ENCODE assay signal across 8 cellular contexts in genomic region chr5:71586941-71587708, GRCh38. TPM values are rescaled to one million over a fixed set of nuclear protein-coding genes. Genes with fewer than 3 reads are reported as not detected.
DNase-seq lines count a peak whose midpoint lies in the region; ATAC-seq and TF ChIP-seq lines count a peak whose summit lies in the region.

Gene MCCC2 (plus strand): TSS chr5:71587340. CDS start chr5:71587426, 86 bp downstream.

- WGBS in right lobe of liver (ENCODE audit: insufficient coverage, low coverage, low lambda C conversion rate, missing lambda C conversion rate) = 0% methylated on average over 15 of the region's 56 CpGs

- H3K27me3 ChIP-seq in CD4-positive, CD25-positive, alpha-beta regulatory T cell (ENCODE audit: control insufficient read depth, insufficient read depth, low read length) = no peaks in the 10 kb centered on the region
- no peaks in the 10 kb centered on the region for H3K27me3 ChIP-seq in dorsolateral prefrontal cortex
- no peaks in the 10 kb centered on the region for H3K27me3 ChIP-seq in right lobe of liver

- POLR2A ChIA-PET in activated CD4-positive, alpha-beta memory T cell treated with anti-CD3 and anti-CD28 coated beads, Interleukin-2, amount 10 ng/mL, durations not matched to agents 7 days and 5 days (lab: Charles Lee) = interaction anchor here (0.8 to 3.1 kb wide), 13 partner anchors 10 to 721 kb away, joined by 3 to 73 read pairs (median 4); partner anchors contain the start of gene BDP1

- peak; percentile 93 to 98 (median 95) for DNase-seq in CD4-positive, CD25-positive, alpha-beta regulatory T cell
- DNase-seq in NCI-H82 treated with DMSO at 0.1 percent for 48 hours (lab: John Stamatoyannopoulos, UW; ENCODE audit: unreplicated experiment) = peak; percentile 72
- DNase-seq in activated CD4-positive, alpha-beta memory T cell treated with anti-CD3 and anti-CD28 coated beads, Interleukin-2, amount 10 ng/mL, durations not matched to agents 7 days and 5 days = peak; percentile 98
- DNase-seq in dorsolateral prefrontal cortex = peak; percentile 94 to 98 (median 97)
- DNase-seq in right lobe of liver = peak; percentile 97 to 99 (median 98)
- peak; percentile 97 for DNase-seq in stimulated activated CD4-positive, alpha-beta T cell treated with anti-CD3 and anti-CD28 coated beads, Interleukin-4, amount 100 ng/mL, for 24 hours

- TF ChIP-seq CTCF in dorsolateral prefrontal cortex (IDR thresholded peaks at IDR 0.05 in 54 of 56, conservative IDR thresholded peaks at IDR 0.05 in 2 of 56; ENCODE audit: low read depth in 1 of 56, partially characterized antibody in 56 of 56) (peak in 16 of 56 donors; percentile 7 to 33 (median 22)), right lobe of liver (IDR thresholded peaks at IDR 0.05) (no peak)

- H3K27me3 Mint-ChIP-seq in CD4-positive, CD25-positive, alpha-beta regulatory T cell = no peaks in the 10 kb centered on the region
- H3K27me3 Mint-ChIP-seq in activated CD4-positive, alpha-beta memory T cell treated with anti-CD3 and anti-CD28 coated beads, Interleukin-2, amount 10 ng/mL, durations not matched to agents 7 days and 5 days = no peaks in the 10 kb centered on the region

- no peaks in the 10 kb centered on the region for H3K36me3 ChIP-seq in CD4-positive, CD25-positive, alpha-beta regulatory T cell (ENCODE audit: control insufficient read depth, insufficient read depth, low read length)
- no peaks in the 10 kb centered on the region for H3K36me3 ChIP-seq in right lobe of liver

- no peaks in the 10 kb centered on the region for H3K9me3 Mint-ChIP-seq in CD4-positive, CD25-positive, alpha-beta regulatory T cell
- no peaks in the 10 kb centered on the region for H3K9me3 Mint-ChIP-seq in activated CD4-positive, alpha-beta memory T cell treated with anti-CD3 and anti-CD28 coated beads, Interleukin-2, amount 10 ng/mL, durations not matched to agents 7 days and 5 days

- CTCF ChIA-PET in activated CD4-positive, alpha-beta memory T cell treated with anti-CD3 and anti-CD28 coated beads, Interleukin-2, amount 10 ng/mL, durations not matched to agents 7 days and 5 days (lab: Charles Lee) = interaction anchor here (1.4 to 8.5 kb wide), 4 partner anchors 11 to 170 kb away, joined by 3 to 87 read pairs (median 7); no protein-coding TSS in a partner anchor

- intact Hi-C loops in dorsolateral prefrontal cortex (cut with DNase I) = loop anchor here in 1 of 2 donors (10.0 kb wide), 1 partner anchor 132 kb away; the partner anchor contains the start of gene BDP1
- intact Hi-C loops in right lobe of liver (cut with DNase I) = no loop called here

- no peaks in the 10 kb centered on the region for H3K9me3 ChIP-seq in CD4-positive, CD25-positive, alpha-beta regulatory T cell (ENCODE audit: control insufficient read depth in 2 of 2, low read length in 2 of 2)
- H3K9me3 ChIP-seq in right lobe of liver = no peaks in the 10 kb centered on the region

- peak within 1 kb of the TSS; percentile 95 to 99 (median 99) for H3K27ac Mint-ChIP-seq in CD4-positive, CD25-positive, alpha-beta regulatory T cell
- peak within 1 kb of the TSS; percentile 97 for H3K27ac Mint-ChIP-seq in activated CD4-positive, alpha-beta memory T cell treated with anti-CD3 and anti-CD28 coated beads, Interleukin-2, amount 10 ng/mL, durations not matched to agents 7 days and 5 days

- ATAC-seq in CD4-positive, CD25-positive, alpha-beta regulatory T cell (ENCODE audit: low read depth in 2 of 2) = peak; percentile 100
- ATAC-seq in GM19452 (IDR thresholded peaks at IDR 0.05; ENCODE audit: unreplicated experiment) (peak; percentile 98), HG03575 (IDR thresholded peaks at IDR 0.05; ENCODE audit: extremely low read depth, insufficient number of reproducible peaks, low FRiP score, unreplicated experiment) (peak; percentile 90), right lobe of liver (peak; percentile 97 to 99 (median 98))

- H3K4me3 ChIP-seq in CD4-positive, CD25-positive, alpha-beta regulatory T cell (ENCODE audit: low read depth, low read length) = peak within 1 kb of the TSS; percentile 98
- peak within 1 kb of the TSS; percentile 67 to 100 (median 93) for H3K4me3 ChIP-seq in dorsolateral prefrontal cortex
- H3K4me3 ChIP-seq in right lobe of liver = peak within 1 kb of the TSS; percentile 81 to 96 (median 82)

- H3K4me1 ChIP-seq in CD4-positive, CD25-positive, alpha-beta regulatory T cell (ENCODE audit: control insufficient read depth, insufficient read depth, low read length, poor library complexity, severe bottlenecking) = peaks cover 42% of the 10 kb centered on the region
- H3K4me1 ChIP-seq in right lobe of liver = peaks cover 0 to 18% (median 8%) of the 10 kb centered on the region in 4 donors

- H3K4me3 Mint-ChIP-seq in CD4-positive, CD25-positive, alpha-beta regulatory T cell = peak within 1 kb of the TSS; percentile 87 to 98 (median 96)
- H3K4me3 Mint-ChIP-seq in activated CD4-positive, alpha-beta memory T cell treated with anti-CD3 and anti-CD28 coated beads, Interleukin-2, amount 10 ng/mL, durations not matched to agents 7 days and 5 days = peak within 1 kb of the TSS; percentile 98

- H3K27ac ChIP-seq in CD4-positive, CD25-positive, alpha-beta regulatory T cell (ENCODE audit: insufficient read depth, low read length, poor library complexity, severe bottlenecking) = peak within 1 kb of the TSS; percentile 92
- H3K27ac ChIP-seq in dorsolateral prefrontal cortex (peak within 1 kb of the TSS in 56 of 59 donors; percentile 4 to 90 (median 80)), right lobe of liver (peak within 1 kb of the TSS; percentile 87 to 91 (median 87))

- peak; percentile 89 for TF ChIP-seq POLR2A in right lobe of liver (IDR thresholded peaks at IDR 0.05)

- peaks cover 15 to 49% (median 30%) of the 10 kb centered on the region in 4 donors for H3K4me1 Mint-ChIP-seq in CD4-positive, CD25-positive, alpha-beta regulatory T cell
- peaks cover 35% of the 10 kb centered on the region for H3K4me1 Mint-ChIP-seq in activated CD4-positive, alpha-beta memory T cell treated with anti-CD3 and anti-CD28 coated beads, Interleukin-2, amount 10 ng/mL, durations not matched to agents 7 days and 5 days

- peaks cover 10% of the 10 kb centered on the region for H3K36me3 Mint-ChIP-seq in CD4-positive, CD25-positive, alpha-beta regulatory T cell
- peaks cover 8% of the 10 kb centered on the region for H3K36me3 Mint-ChIP-seq in activated CD4-positive, alpha-beta memory T cell treated with anti-CD3 and anti-CD28 coated beads, Interleukin-2, amount 10 ng/mL, durations not matched to agents 7 days and 5 days (ENCODE audit: low read depth)

RNA-seq across cellular contexts. Expression of gene MCCC2, which starts in this region (rescaled TPM):
- 30.9 TPM for total RNA-seq in CD4-positive, CD25-positive, alpha-beta regulatory T cell
- polyA plus RNA-seq in CD4-positive, CD25-positive, alpha-beta regulatory T cell = 10 to 100 TPM; 26.7 to 45.8 (median 30.7) TPM
- total RNA-seq in activated CD4-positive, alpha-beta memory T cell treated with anti-CD3 and anti-CD28 coated beads, Interleukin-2, amount 10 ng/mL, durations not matched to agents 7 days and 5 days = 10 to 100 TPM; 34.9 to 36.2 TPM
- total RNA-seq in dorsolateral prefrontal cortex (10 to 100 TPM; 15.7 to 40.4 (median 28.3) TPM), right lobe of liver (10 to 100 TPM; 70.4 to 92.7 (median 81.0) TPM)

Comparison
In these comparisons a context has a peak if more than half of its experiments do, and no peak if none do; other contexts are left out.
1. Peak in every context shown above with its lines: DNase-seq, ATAC-seq, H3K4me3 ChIP-seq and H3K27ac ChIP-seq.